ENCODE assay signal across 9 cellular contexts in the genomic region with DNA sequence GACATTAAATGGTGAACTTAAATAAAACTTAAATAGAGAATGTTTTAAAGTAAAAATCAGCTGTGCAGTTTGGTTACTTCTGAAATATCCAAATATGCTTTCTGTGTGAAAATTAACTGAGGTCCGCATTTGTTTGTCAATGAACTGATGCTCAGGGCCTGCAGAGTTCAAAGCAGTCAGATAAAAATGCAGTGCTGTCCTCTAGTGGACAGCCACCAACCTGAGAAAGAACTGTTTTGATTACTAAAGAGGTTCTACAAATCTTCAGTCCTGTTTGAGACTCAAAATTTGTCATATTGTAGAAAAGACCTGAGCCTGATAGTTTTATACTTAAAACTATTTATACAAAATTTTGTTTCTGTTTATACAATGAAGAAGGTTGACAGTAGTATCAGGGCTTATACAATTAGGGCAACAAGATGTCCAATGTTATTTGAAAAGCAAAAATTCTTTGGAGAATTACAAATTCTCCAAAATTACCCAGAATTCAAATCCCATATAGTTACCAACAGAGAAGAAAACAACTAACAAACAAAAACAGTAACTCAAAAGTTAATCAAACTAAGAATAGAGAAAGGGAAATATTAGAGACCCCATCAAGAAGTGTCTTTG.
DNase-seq lines count a peak whose midpoint lies in the region; ATAC-seq and TF ChIP-seq lines count a peak whose summit lies in the region.
"Had no signal": no experiment of that assay in that cellular context is flagged by ENCODE, and none has a peak within 500 bp of the region (broad histone marks: within the 10 kb centered on the region; RNA-seq: fewer than 3 reads in every experiment).

No MANE protein-coding gene starts in this region.

- DNase-seq in GM10266 (ENCODE audit: extremely low spot score), result peak; percentile 47
- DNase-seq in NCI-H2029 treated with DMSO at 0.1 percent for 48 hours (lab: John Stamatoyannopoulos, UW), result peak; percentile 36
- DNase-seq in astrocyte of the hippocampus (ENCODE audit: low read depth, low spot score), result peak; percentile 66
- DNase-seq in kidney glomerular epithelial cell (lab: John Stamatoyannopoulos, UW), result peak; percentile 36

- peak; percentile 97 for TF ChIP-seq CTCF in 22Rv1 (IDR thresholded peaks at IDR 0.05)
- TF ChIP-seq CTCF in GM10266 (IDR thresholded peaks at IDR 0.05; ENCODE audit: control insufficient read depth, insufficient read depth, low read depth, missing control alignments), result peak; percentile 63

- no peak for ATAC-seq in GM19467 (IDR thresholded peaks at IDR 0.05; ENCODE audit: unreplicated experiment)
- ATAC-seq in HG03159 (IDR thresholded peaks at IDR 0.05; ENCODE audit: unreplicated experiment), result no peak
- no peak for ATAC-seq in esophagus mucosa

- H3K27ac ChIP-seq in 22Rv1, result no peak overlapping the region
- H3K27ac ChIP-seq: epithelial cell of prostate had no signal
